ENCODE assay signal across 19 cellular contexts in the genomic region with DNA sequence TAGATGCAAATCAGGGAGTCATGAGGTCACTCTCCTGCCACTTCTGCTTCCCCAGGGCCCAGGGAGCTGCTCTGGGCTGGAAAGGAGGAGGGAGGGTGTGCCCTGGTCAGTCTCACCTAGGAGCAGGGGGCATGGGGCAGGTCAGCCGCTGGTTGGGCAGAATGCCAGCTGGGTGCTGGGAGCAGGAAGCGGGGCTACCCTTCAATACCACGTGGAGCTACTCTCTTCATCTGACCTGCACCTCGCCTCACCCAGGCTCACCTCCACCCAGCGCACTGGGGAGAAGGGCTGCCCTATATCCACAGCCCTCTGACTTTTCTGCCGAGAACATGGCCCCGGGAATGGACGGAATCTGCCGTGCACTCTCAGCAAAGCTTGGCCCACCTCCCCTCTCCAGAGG. TPM values are rescaled to one million over a fixed set of nuclear protein-coding genes. Genes with fewer than 3 reads are reported as not detected.
DNase-seq lines count a peak whose midpoint lies in the region; ATAC-seq, FAIRE-seq and TF ChIP-seq lines count a peak whose summit lies in the region.
"Had no signal": no experiment of that assay in that cellular context is flagged by ENCODE, and none has a peak within 500 bp of the region (broad histone marks: within the 10 kb centered on the region; RNA-seq: fewer than 3 reads in every experiment).

No MANE protein-coding gene starts in this region.

- peak; percentile 39 for ATAC-seq in stimulated activated naive CD8-positive, alpha-beta T cell treated with anti-CD3 and anti-CD28 coated beads, Interleukin-15, amount 100 ng/mL, for 72 hours
- no peak for ATAC-seq in stimulated activated naive CD8-positive, alpha-beta T cell treated with anti-CD3 and anti-CD28 coated beads, Interleukin-15, Interleukin-2, amounts not matched to agents 100 U/mL and 50 U/mL, for 24 hours
- no peak for ATAC-seq in HG02970 (IDR thresholded peaks at IDR 0.05; ENCODE audit: low FRiP score, unreplicated experiment)
- ATAC-seq: CD8-positive, alpha-beta T cell; GM12878 had no signal

- peaks cover 2% of the 10 kb centered on the region for H3K4me1 Mint-ChIP-seq in stimulated activated naive CD8-positive, alpha-beta T cell treated with anti-CD3 and anti-CD28 coated beads, Interleukin-15, amount 100 ng/mL, for 72 hours
- H3K4me1 Mint-ChIP-seq in Caco-2 (ENCODE audit: low read depth, unreplicated experiment), result no peaks in the 10 kb centered on the region

- no peak for TF ChIP-seq POLR2A in stomach (IDR thresholded peaks at IDR 0.05)

- no peaks in the 10 kb centered on the region for H3K9me3 Mint-ChIP-seq in stimulated activated naive CD8-positive, alpha-beta T cell treated with anti-CD3 and anti-CD28 coated beads, Interleukin-15, amount 100 ng/mL, for 72 hours
- H3K9me3 Mint-ChIP-seq in Caco-2 (ENCODE audit: unreplicated experiment), result no peaks in the 10 kb centered on the region
- H3K9me3 Mint-ChIP-seq: CD8-positive, alpha-beta T cell had no signal

- H3K36me3 Mint-ChIP-seq in Caco-2 (ENCODE audit: insufficient read depth, unreplicated experiment), result peaks cover 4% of the 10 kb centered on the region
- H3K36me3 Mint-ChIP-seq: CD8-positive, alpha-beta T cell had no signal

- H3K27ac Mint-ChIP-seq in stimulated activated naive CD8-positive, alpha-beta T cell treated with anti-CD3 and anti-CD28 coated beads, Interleukin-15, amount 100 ng/mL, for 72 hours, result no peak overlapping the region
- H3K27ac Mint-ChIP-seq in Caco-2 (ENCODE audit: unreplicated experiment), result no peak overlapping the region
- H3K27ac Mint-ChIP-seq: CD8-positive, alpha-beta T cell had no signal

- no peak for TF ChIP-seq EP300 in stomach (IDR thresholded peaks at IDR 0.05)

- H3K27ac ChIP-seq in kidney (ENCODE audit: low read depth in 2 of 2, low read length in 2 of 2), result no peak overlapping the region
- H3K27ac ChIP-seq in stomach, result no peak overlapping the region
- H3K27ac ChIP-seq: BLaER1 treated with 17β-estradiol and CSF1 and Interleukin-3, amounts not matched to agents 10 nM and 100 nM; HL-60 had no signal

- no TSS peak for BruUV-seq in Caco-2 (replicated peaks; lab: Mats Ljungman, UMichigan)

- H3K4me3 Mint-ChIP-seq in stimulated activated naive CD8-positive, alpha-beta T cell treated with anti-CD3 and anti-CD28 coated beads, Interleukin-15, amount 100 ng/mL, for 72 hours, result no peak overlapping the region
- H3K4me3 Mint-ChIP-seq in Caco-2 (ENCODE audit: unreplicated experiment), result no peak overlapping the region
- H3K4me3 Mint-ChIP-seq: CD8-positive, alpha-beta T cell; H9 had no signal

- no peak for FAIRE-seq in kidney (lab: Jason Lieb, UNC)
- FAIRE-seq: GM12878 had no signal

- DNase-seq in stimulated activated naive CD8-positive, alpha-beta T cell treated with anti-CD3 and anti-CD28 coated beads, Interleukin-15, amount 100 ng/mL, for 72 hours, result no peak
- DNase-seq in stimulated activated naive CD8-positive, alpha-beta T cell treated with anti-CD3 and anti-CD28 coated beads, Interleukin-15, Interleukin-2, amounts not matched to agents 100 U/mL and 50 U/mL, for 24 hours, result no peak
- peak; percentile 72 for DNase-seq in kidney
- peak; percentile 69 for DNase-seq in posterior vena cava (ENCODE audit: low spot score)
- no peak for DNase-seq in stomach
- DNase-seq in Caco-2, result no peak
- DNase-seq: 8988T; CD8-positive, alpha-beta T cell; DMS 273 treated with DMSO at 0.1 percent for 48 hours; DMS53; DND-41; EL; GOT3 had no signal

- peaks cover 29% of the 10 kb centered on the region for H3K27me3 Mint-ChIP-seq in stimulated activated naive CD8-positive, alpha-beta T cell treated with anti-CD3 and anti-CD28 coated beads, Interleukin-15, amount 100 ng/mL, for 72 hours
- H3K27me3 Mint-ChIP-seq in Caco-2 (ENCODE audit: insufficient read depth, unreplicated experiment), result peaks cover 2% of the 10 kb centered on the region

- 69 to 76% (median 74%) methylated on average over 8 to 9 of the region's 9 CpGs for WGBS in stomach, 5 donors

- intact Hi-C loops in kidney (cut with DNase I) (no loop called here), posterior vena cava (cut with DNase I) (no loop called here), stomach (cut with DNase I; ENCODE audit: low total_unique reads) (no loop called here), Caco-2 (cut with micrococcal nuclease; ENCODE audit: unreplicated experiment) (loop anchor here (10.0 kb wide), 1 partner anchor 1617 kb away; no protein-coding TSS in a partner anchor)

- TF ChIP-seq CTCF in kidney (IDR thresholded peaks at IDR 0.05; ENCODE audit: borderline replicate concordance, extremely low read depth, insufficient read depth), result no peak
- no peak for TF ChIP-seq CTCF in stomach (IDR thresholded peaks at IDR 0.05)
- no peak for TF ChIP-seq CTCF in Caco-2 (IDR thresholded peaks at IDR 0.05; ENCODE audit: insufficient read depth in 1 of 2, low read depth in 1 of 2, low read length in 1 of 2, severe bottlenecking in 1 of 2, unreplicated experiment in 1 of 2)

- H3K9ac ChIP-seq in kidney (ENCODE audit: low read length in 2 of 2), result no peak overlapping the region
- H3K9ac ChIP-seq: BLaER1 treated with 17β-estradiol and CSF1 and Interleukin-3, amounts not matched to agents 10 nM and 100 nM had no signal

- POLR2A ChIA-PET in Caco-2 (lab: Charles Lee), result no interaction called here

- H3K4me3 ChIP-seq in kidney (ENCODE audit: low read length in 2 of 2) (no peak overlapping the region), stomach (no peak overlapping the region), Caco-2 (ENCODE audit: low read depth, low read length) (no peak overlapping the region)
- H3K4me3 ChIP-seq: BLaER1 treated with 17β-estradiol and CSF1 and Interleukin-3, amounts not matched to agents 10 nM and 100 nM; GM12878 had no signal

- CTCF ChIA-PET in Caco-2 (lab: Charles Lee), result no interaction called here

- no peaks in the 10 kb centered on the region for H3K4me1 ChIP-seq in kidney (ENCODE audit: control insufficient read depth in 1 of 2, insufficient read depth in 1 of 2, low read depth in 1 of 2, low read length in 2 of 2)
- peaks cover 0 to 3% (median under 1%) of the 10 kb centered on the region in 4 donors for H3K4me1 ChIP-seq in stomach
- no peaks in the 10 kb centered on the region; the same call in 1 of the 2 replicates for H3K4me1 ChIP-seq in Caco-2

- no peaks in the 10 kb centered on the region for H3K36me3 ChIP-seq in kidney (ENCODE audit: control insufficient read depth in 1 of 2, insufficient read depth in 2 of 2, low read length in 2 of 2)
- H3K36me3 ChIP-seq in stomach, result no peaks in the 10 kb centered on the region
- H3K36me3 ChIP-seq in Caco-2 (ENCODE audit: control insufficient read depth, insufficient read depth, low read length), result no peaks in the 10 kb centered on the region
- H3K36me3 ChIP-seq: BLaER1 treated with 17β-estradiol and CSF1 and Interleukin-3, amounts not matched to agents 10 nM and 100 nM had no signal

- H3K27me3 ChIP-seq in stomach, result peaks cover 0 to 15% (median 0%) of the 10 kb centered on the region in 3 donors
- no peaks in the 10 kb centered on the region for H3K27me3 ChIP-seq in Caco-2 (replicated peaks; ENCODE audit: control insufficient read depth, insufficient read depth, low read length)
- H3K27me3 ChIP-seq: BLaER1 treated with 17β-estradiol and CSF1 and Interleukin-3, amounts not matched to agents 10 nM and 100 nM had no signal

- no peaks in the 10 kb centered on the region for H3K9me3 ChIP-seq in kidney (ENCODE audit: control insufficient read depth in 1 of 2, low read length in 2 of 2)
- no peaks in the 10 kb centered on the region for H3K9me3 ChIP-seq in stomach
- H3K9me3 ChIP-seq in Caco-2, result no peaks in the 10 kb centered on the region
- H3K9me3 ChIP-seq: BLaER1 treated with 17β-estradiol and CSF1 and Interleukin-3, amounts not matched to agents 10 nM and 100 nM had no signal

RNA-seq across cellular contexts. Expression of a gene that starts 15.1 kb away (rescaled TPM):
- total RNA-seq in kidney (25.5 TPM), posterior vena cava (10 to 100 TPM; 34.3 to 94.1 TPM), stomach (10 to 100 TPM in 1 of 5 donors, 1 to 10 TPM in 2, under 1 TPM in 2; under 0.01 to 18.2 (median 1.0) TPM), Caco-2 (2022) (not detected in 2 replicates)
- polyA plus RNA-seq in kidney (ENCODE audit: insufficient read depth, low read depth, low replicate concordance) (8.9 TPM), stomach (1 to 10 TPM in 1 of 3 donors, under 1 TPM in 1, not detected in 1; 0.25 to 1.4 TPM)
- total RNA-seq: A673; CD8-positive, alpha-beta T cell; GM12878 had no signal
- polyA plus RNA-seq: GM12878 had no signal

Comparison
In these comparisons a context has a peak if more than half of its experiments do, and no peak if none do; other contexts are left out.
1. DNase-seq: peak in kidney (single experiment) and posterior vena cava (single experiment); none in stimulated activated naive CD8-positive, alpha-beta T cell treated with anti-CD3 and anti-CD28 coated beads, Interleukin-15, amount 100 ng/mL, for 72 hours (0 of 2), stimulated activated naive CD8-positive, alpha-beta T cell treated with anti-CD3 and anti-CD28 coated beads, Interleukin-15, Interleukin-2, amounts not matched to agents 100 U/mL and 50 U/mL, for 24 hours (single experiment), stomach (single experiment) and Caco-2 (0 of 2).